In the genomic region with DNA sequence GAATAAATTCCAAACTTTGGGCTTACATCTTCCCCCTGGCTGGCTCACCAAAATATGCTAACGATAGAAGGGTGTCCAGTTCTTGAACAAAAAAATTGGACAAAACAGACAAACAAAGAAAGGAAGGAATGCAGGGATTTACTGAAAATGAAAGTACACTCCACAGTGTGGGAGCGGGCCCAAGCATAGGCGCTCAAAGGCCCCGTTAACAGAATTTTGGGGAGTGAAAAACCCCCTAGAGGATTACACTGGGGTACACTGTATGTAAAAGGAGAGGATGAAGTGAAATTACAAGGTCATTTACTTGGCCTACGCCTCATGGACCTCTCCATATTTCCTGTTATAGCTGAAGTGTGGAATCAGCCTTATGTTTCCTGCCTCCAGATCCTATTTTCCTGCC, we compare ENCODE assay signal across 35 cellular contexts.
"Had no signal": no experiment of that assay in that cellular context is flagged by ENCODE, and none has a peak within 500 bp of the region (broad histone marks: within the 10 kb centered on the region; RNA-seq: fewer than 3 reads in every experiment).

No MANE protein-coding gene starts in this region.

- H3K27me3 Mint-ChIP-seq: activated B cell treated with CpG ODN at 0.5 μM for 24 hours; activated CD4-positive, alpha-beta memory T cell treated with anti-CD3 and anti-CD28 coated beads for 36 hours; activated CD4-positive, alpha-beta T cell treated with anti-CD3 and anti-CD28 coated beads, Interleukin-2, amount 10 ng/mL, durations not matched to agents 24 days and 14 days; activated CD8-positive, alpha-beta T cell treated with anti-CD3 and anti-CD28 coated beads for 36 hours; activated naive CD8-positive, alpha-beta T cell treated with anti-CD3 and anti-CD28 coated beads for 36 hours; activated T-helper 17 cell treated with anti-CD3 and anti-CD28 coated beads, Interleukin-2, amount 50 U/mL, for 72 hours had no signal

- H3K9me3 ChIP-seq: adrenal gland, body of pancreas had no signal

- ATAC-seq: activated CD8-positive, alpha-beta T cell treated with anti-CD3 and anti-CD28 coated beads for 36 hours; activated naive CD4-positive, alpha-beta T cell treated with anti-CD3 and anti-CD28 coated beads, Interleukin-2, amount 50 U/mL, for 72 hours; activated T-cell treated with anti-CD3 and anti-CD28 coated beads, Interleukin-2, amount 50 U/mL, for 4 hours; activated T-cell treated with anti-CD3 and anti-CD28 coated beads, Interleukin-2, amount 50 U/mL, for 72 hours; activated T-helper 17 cell treated with anti-CD3 and anti-CD28 coated beads, Interleukin-2, amount 50 U/mL, for 72 hours; body of pancreas had no signal

- DNase-seq: activated B cell treated with CpG ODN at 0.5 μM for 24 hours; activated CD4-positive, alpha-beta memory T cell treated with anti-CD3 and anti-CD28 coated beads for 36 hours; activated CD4-positive, alpha-beta T cell treated with anti-CD3 and anti-CD28 coated beads for 4 hours; activated CD4-positive, alpha-beta T cell treated with anti-CD3 and anti-CD28 coated beads, Interleukin-2, amount 10 ng/mL, durations not matched to agents 24 days and 14 days; activated CD4-positive, alpha-beta T cell treated with anti-CD3 and anti-CD28 coated beads, Interleukin-2, amount 50 U/mL, for 1 hour; activated CD4-positive, alpha-beta T cell treated with anti-CD3 and anti-CD28 coated beads, Interleukin-2, amount 50 U/mL, for 4 hours; activated CD4-positive, CD25-positive, alpha-beta regulatory T cell treated with anti-CD3 and anti-CD28 coated beads, Interleukin-2, amount 50 U/mL, for 72 hours; activated CD8-positive, alpha-beta memory T cell treated with anti-CD3 and anti-CD28 coated beads, Interleukin-2, amount 50 U/mL, for 4 hours; activated CD8-positive, alpha-beta T cell treated with anti-CD3 and anti-CD28 coated beads for 36 hours; activated effector memory CD4-positive, alpha-beta T cell treated with anti-CD3 and anti-CD28 coated beads, Interleukin-2, amount 50 U/mL, for 16 hours; activated gamma-delta T cell treated with Interleukin-2 at 50 U/mL for 16 hours; activated naive CD4-positive, alpha-beta T cell; activated naive CD4-positive, alpha-beta T cell treated with anti-CD3 and anti-CD28 coated beads for 36 hours; activated naive CD4-positive, alpha-beta T cell treated with anti-CD3 and anti-CD28 coated beads, Interleukin-2, amount 50 U/mL, for 16 hours; activated naive CD8-positive, alpha-beta T cell treated with anti-CD3 and anti-CD28 coated beads for 36 hours; activated T-cell treated with anti-CD3 and anti-CD28 coated beads for 4 hours; activated T-cell treated with anti-CD3 and anti-CD28 coated beads, Interleukin-2, amount 50 U/mL, for 1 hour; activated T-cell treated with anti-CD3 and anti-CD28 coated beads, Interleukin-2, amount 50 U/mL, for 4 hours; activated T-cell treated with anti-CD3 and anti-CD28 coated beads, Interleukin-2, amount 50 U/mL, for 72 hours; adrenal gland; amniotic stem cell; aorta; body of pancreas; brain microvascular endothelial cell; central memory CD4-positive, alpha-beta T cell; T-helper 2 cell; T-helper 9 cell had no signal

- H3K4me1 ChIP-seq: adrenal gland, breast epithelium had no signal

- H3K4me3 ChIP-seq: adrenal gland, body of pancreas, breast epithelium had no signal

- H3K27me3 ChIP-seq: adrenal gland, body of pancreas, brain microvascular endothelial cell, breast epithelium had no signal

- H3K36me3 ChIP-seq: adrenal gland, brain microvascular endothelial cell, breast epithelium had no signal

- FAIRE-seq: astrocyte, TTC549 had no signal

- H3K27ac ChIP-seq: adrenal gland, body of pancreas, brain microvascular endothelial cell, breast epithelium, VCaP had no signal

- H3K4me1 Mint-ChIP-seq: activated CD4-positive, alpha-beta T cell treated with anti-CD3 and anti-CD28 coated beads, Interleukin-2, amount 10 ng/mL, durations not matched to agents 24 days and 14 days; activated naive CD8-positive, alpha-beta T cell treated with anti-CD3 and anti-CD28 coated beads for 36 hours; activated T-helper 17 cell treated with anti-CD3 and anti-CD28 coated beads, Interleukin-2, amount 50 U/mL, for 72 hours had no signal

- H3K4me3 Mint-ChIP-seq: activated B cell treated with CpG ODN at 0.5 μM for 24 hours; activated CD4-positive, alpha-beta memory T cell treated with anti-CD3 and anti-CD28 coated beads for 36 hours; activated CD4-positive, alpha-beta T cell treated with anti-CD3 and anti-CD28 coated beads, Interleukin-2, amount 10 ng/mL, durations not matched to agents 24 days and 14 days; activated CD8-positive, alpha-beta T cell treated with anti-CD3 and anti-CD28 coated beads for 36 hours; activated naive CD4-positive, alpha-beta T cell treated with anti-CD3 and anti-CD28 coated beads for 36 hours; activated naive CD8-positive, alpha-beta T cell treated with anti-CD3 and anti-CD28 coated beads for 36 hours; activated T-cell treated with anti-CD3 and anti-CD28 coated beads, Interleukin-2, amount 50 U/mL, for 4 hours; activated T-cell treated with anti-CD3 and anti-CD28 coated beads, Interleukin-2, amount 50 U/mL, for 72 hours; activated T-helper 1 cell treated with anti-CD3 and anti-CD28 coated beads, Interleukin-12 subunit alpha, Interleukin-12 subunit beta, Interleukin-2, Interleukin-4 antibody, amounts not matched to agents 30 ng/mL and 10 ng/mL and 1 ng/mL, durations not matched to agents 14 hours and 24 hours and 36 hours; activated T-helper 17 cell treated with anti-CD3 and anti-CD28 coated beads, Interleukin-2, amount 50 U/mL, for 72 hours; T-helper 2 cell treated with Interferon-gamma antibody and Interleukin-4, amounts not matched to agents 5 μg/mL and 100 μg/mL, for 36 hours had no signal

- H3K27ac Mint-ChIP-seq: activated B cell treated with CpG ODN at 0.5 μM for 24 hours; activated CD4-positive, alpha-beta memory T cell treated with anti-CD3 and anti-CD28 coated beads for 36 hours; activated CD4-positive, alpha-beta T cell treated with anti-CD3 and anti-CD28 coated beads, Interleukin-2, amount 10 ng/mL, durations not matched to agents 24 days and 14 days; activated CD8-positive, alpha-beta T cell treated with anti-CD3 and anti-CD28 coated beads for 36 hours; activated naive CD4-positive, alpha-beta T cell treated with anti-CD3 and anti-CD28 coated beads for 36 hours; activated naive CD4-positive, alpha-beta T cell treated with anti-CD3 and anti-CD28 coated beads, Interleukin-2, amount 50 U/mL, for 72 hours; activated naive CD8-positive, alpha-beta T cell treated with anti-CD3 and anti-CD28 coated beads for 36 hours; activated T-cell treated with anti-CD3 and anti-CD28 coated beads, Interleukin-2, amount 50 U/mL, for 72 hours; activated T-helper 1 cell treated with anti-CD3 and anti-CD28 coated beads, Interleukin-12 subunit alpha, Interleukin-12 subunit beta, Interleukin-2, Interleukin-4 antibody, amounts not matched to agents 30 ng/mL and 10 ng/mL and 1 ng/mL, durations not matched to agents 14 hours and 24 hours and 36 hours; activated T-helper 17 cell treated with anti-CD3 and anti-CD28 coated beads, Interleukin-2, amount 50 U/mL, for 72 hours; T-helper 2 cell treated with Interferon-gamma antibody and Interleukin-4, amounts not matched to agents 5 μg/mL and 100 μg/mL, for 36 hours had no signal

- H3K36me3 Mint-ChIP-seq: activated CD4-positive, alpha-beta memory T cell treated with anti-CD3 and anti-CD28 coated beads for 36 hours; activated naive CD8-positive, alpha-beta T cell treated with anti-CD3 and anti-CD28 coated beads for 36 hours had no signal
